In genomic region chr2:46669996-46670793, GRCh38 we compare ENCODE assay signal across 15 cellular contexts. TPM values are rescaled to one million over a fixed set of nuclear protein-coding genes. Genes with fewer than 3 reads are reported as not detected.
DNase-seq lines count a peak whose midpoint lies in the region; ATAC-seq, FAIRE-seq and TF ChIP-seq lines count a peak whose summit lies in the region.
"Had no signal": no experiment of that assay in that cellular context is flagged by ENCODE, and none has a peak within 500 bp of the region (broad histone marks: within the 10 kb centered on the region; RNA-seq: fewer than 3 reads in every experiment).

No MANE protein-coding gene starts in this region.

- H2BK12ac ChIP-seq in mesenchymal stem cell (ENCODE audit: low read length in 2 of 2) = no peak overlapping the region

- H3K27me3 ChIP-seq in BE2C = no peaks in the 10 kb centered on the region
- H3K27me3 ChIP-seq in mesenchymal stem cell (ENCODE audit: control insufficient read depth in 1 of 2, insufficient read depth in 1 of 2, low read length in 2 of 2) = no peaks in the 10 kb centered on the region
- H3K27me3 ChIP-seq: BLaER1 had no signal

- H3K4me3 ChIP-seq in BE2C (ENCODE audit: low read depth, low read length) (no peak overlapping the region), astrocyte of the spinal cord (ENCODE audit: low read depth, low read length) (no peak overlapping the region), mesenchymal stem cell (ENCODE audit: insufficient read depth in 1 of 2, low read depth in 1 of 2, low read length in 2 of 2) (peak overlapping the region in 1 of 2 experiments; percentile 43)
- H3K4me3 ChIP-seq: BLaER1, prostate gland had no signal

- no peak overlapping the region for H4K8ac ChIP-seq in mesenchymal stem cell (ENCODE audit: low read length)

- H3K4me1 ChIP-seq in BE2C (peaks cover 20% of the 10 kb centered on the region), mesenchymal stem cell (ENCODE audit: control insufficient read depth, insufficient read depth, low read depth, low read length) (peaks cover 2% of the 10 kb centered on the region)
- H3K4me1 ChIP-seq: BLaER1, prostate gland had no signal

- peak; percentile 55 for DNase-seq in BE2C
- peak; percentile 59 for DNase-seq in HTR-8/SVneo (ENCODE audit: insufficient read length, low spot score)
- peak; percentile 51 for DNase-seq in astrocyte of the spinal cord (ENCODE audit: low read depth, low spot score)
- peak; percentile 65 for DNase-seq in mesenchymal stem cell
- no peak for DNase-seq in NCI-H1930 (lab: John Stamatoyannopoulos, UW)
- no peak for DNase-seq in midbrain (lab: John Stamatoyannopoulos, UW)
- DNase-seq: NCI-H187 treated with DMSO at 0.1 percent for 48 hours; stimulated activated CD4-positive, alpha-beta T cell treated with anti-CD3 and anti-CD28 coated beads, Interleukin-2, amount 100 ng/mL, for 48 hours; stimulated activated naive B cell treated with anti-CD40 and anti-IgM and Interleukin-4, amounts not matched to agents 10 μg/mL and 1 μg/mL and 100 μg/mL, for 72 hours; T-cell had no signal

- H3K36me3 ChIP-seq in BE2C (no peaks in the 10 kb centered on the region), mesenchymal stem cell (ENCODE audit: control insufficient read depth in 1 of 2, insufficient read depth in 2 of 2, low read depth in 1 of 2, low read length in 2 of 2) (no peaks in the 10 kb centered on the region)
- H3K36me3 ChIP-seq: BLaER1, prostate gland had no signal

- no peak overlapping the region for H3K4ac ChIP-seq in mesenchymal stem cell (ENCODE audit: low read depth in 1 of 2, low read length in 2 of 2)

- no peak overlapping the region for H2BK15ac ChIP-seq in mesenchymal stem cell (ENCODE audit: low read depth, poor library complexity, severe bottlenecking)

- no peak overlapping the region for H2AK5ac ChIP-seq in mesenchymal stem cell (ENCODE audit: low read length, severe bottlenecking)

- in situ Hi-C loops in astrocyte of the spinal cord (cut with HindIII; ENCODE audit: low sequenced_read_pairs) = no loop called here

- no peak overlapping the region for H3K14ac ChIP-seq in mesenchymal stem cell (ENCODE audit: low read length in 2 of 2)

- no peaks in the 10 kb centered on the region for H3K9me3 ChIP-seq in BE2C
- H3K9me3 ChIP-seq in mesenchymal stem cell (ENCODE audit: control insufficient read depth, low read length) = no peaks in the 10 kb centered on the region
- H3K9me3 ChIP-seq: BLaER1, prostate gland had no signal

- peak; percentile 84 for FAIRE-seq in HTR-8/SVneo (lab: Jason Lieb, UNC)

- H3K23ac ChIP-seq in mesenchymal stem cell (ENCODE audit: low read length in 2 of 2) = no peak overlapping the region

- H3K79me1 ChIP-seq in mesenchymal stem cell (replicated peaks; ENCODE audit: low read length, poor library complexity, severe bottlenecking) = no peaks in the 10 kb centered on the region

- H2BK5ac ChIP-seq in mesenchymal stem cell (ENCODE audit: low read depth, low read length, poor library complexity, severe bottlenecking) = no peak overlapping the region

- no peak overlapping the region for H3K4me2 ChIP-seq in mesenchymal stem cell (ENCODE audit: low read length, poor library complexity, severe bottlenecking)
- H3K4me2 ChIP-seq: BLaER1, KMS-11 had no signal

- TF ChIP-seq CTCF in BE2C (IDR thresholded peaks at IDR 0.05; ENCODE audit: low read depth, low read length) (no peak), astrocyte of the spinal cord (IDR thresholded peaks at IDR 0.05; ENCODE audit: low read depth, low read length) (no peak)

- H3K9ac ChIP-seq in mesenchymal stem cell (ENCODE audit: low read length) = peak overlapping the region; percentile 29
- H3K9ac ChIP-seq: BLaER1, KMS-11 had no signal

- no peak overlapping the region for H2BK120ac ChIP-seq in mesenchymal stem cell (ENCODE audit: low read depth, low read length)

- H4K91ac ChIP-seq in mesenchymal stem cell (ENCODE audit: low read length) = no peak overlapping the region

- no peak for ATAC-seq in GM21360 (IDR thresholded peaks at IDR 0.05; ENCODE audit: unreplicated experiment)
- no peak for ATAC-seq in HG03196 (IDR thresholded peaks at IDR 0.05; ENCODE audit: unreplicated experiment)
- ATAC-seq: stimulated activated naive B cell treated with anti-CD40 and anti-IgM and Interleukin-4, amounts not matched to agents 10 μg/mL and 1 μg/mL and 100 μg/mL, for 72 hours; T-cell had no signal

- H3K27ac ChIP-seq in mesenchymal stem cell (ENCODE audit: low read length, poor library complexity, severe bottlenecking) = no peak overlapping the region
- H3K27ac ChIP-seq: BLaER1, KMS-11, prostate gland had no signal

- WGBS in mesenchymal stem cell = 94% methylated on average over 8 of the region's 9 CpGs

- no peak overlapping the region for H2AFZ ChIP-seq in mesenchymal stem cell (ENCODE audit: low read depth, low read length)

- no peak overlapping the region for H3K18ac ChIP-seq in mesenchymal stem cell (ENCODE audit: low read depth in 1 of 2, low read length in 2 of 2)

RNA-seq across cellular contexts. Expression of gene SOCS5, which starts 28.9 kb away (rescaled TPM):
- polyA plus RNA-seq in BE2C (2012; ENCODE audit: insufficient read depth, insufficient read length, low read depth) = 17.8 TPM
- 17.2 TPM for polyA plus RNA-seq in mesenchymal stem cell (2013, experiment 1 of 2)
- 17.6 TPM for polyA plus RNA-seq in mesenchymal stem cell (2013, experiment 2 of 2)

RNA-seq across cellular contexts. Expression of gene CRIPT, which starts 53.2 kb away (rescaled TPM):
- 13.3 TPM for polyA plus RNA-seq in BE2C (2012; ENCODE audit: insufficient read depth, insufficient read length, low read depth)
- 8.3 TPM for polyA plus RNA-seq in mesenchymal stem cell (2013, experiment 1 of 2)
- polyA plus RNA-seq in mesenchymal stem cell (2013, experiment 2 of 2) = 8.5 TPM

RNA-seq across cellular contexts. Expression of gene PIGF, which starts 53.4 kb away (rescaled TPM):
- 26.1 TPM for polyA plus RNA-seq in BE2C (2012; ENCODE audit: insufficient read depth, insufficient read length, low read depth)
- polyA plus RNA-seq in mesenchymal stem cell (2013, experiment 1 of 2) = 21.3 TPM
- polyA plus RNA-seq in mesenchymal stem cell (2013, experiment 2 of 2) = 21.4 TPM

Comparison
In these comparisons a context has a peak if more than half of its experiments do, and no peak if none do; other contexts are left out.
1. DNase-seq: peak in BE2C (single experiment), HTR-8/SVneo (single experiment), astrocyte of the spinal cord (single experiment) and mesenchymal stem cell (single experiment); none in NCI-H1930 (0 of 2) and midbrain (single experiment).